8 cellular contexts compared by ENCODE assay signal in the genomic region with DNA sequence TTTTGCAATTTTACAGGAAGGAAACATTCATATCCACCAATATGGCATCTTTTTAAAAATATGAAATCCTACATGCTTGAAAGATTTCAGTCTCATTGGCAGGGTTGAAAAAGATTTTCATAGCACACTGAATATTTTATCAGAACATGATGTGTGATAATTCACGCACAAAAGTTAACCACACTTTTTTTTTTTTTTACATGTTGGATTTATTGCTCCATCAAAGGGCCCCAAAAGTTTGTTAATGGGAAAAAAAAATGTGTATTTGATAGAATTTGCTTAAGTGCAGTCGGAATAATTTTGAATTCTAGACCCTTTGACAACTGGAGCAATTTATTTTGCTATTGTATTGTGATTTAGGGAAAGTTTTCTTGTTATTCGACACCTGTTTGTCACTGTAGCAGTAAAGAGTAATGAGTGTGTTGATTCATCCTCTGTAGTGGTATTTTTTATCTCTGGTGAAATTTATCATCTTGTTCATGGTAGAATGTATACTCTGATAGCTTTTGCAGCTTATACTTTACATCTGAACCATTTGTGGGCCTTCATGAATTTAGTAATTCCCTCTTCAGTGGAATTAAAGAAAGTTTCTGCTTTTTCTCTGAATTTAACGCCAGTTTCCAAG. TPM values are rescaled to one million over a fixed set of nuclear protein-coding genes. Genes with fewer than 3 reads are reported as not detected.
DNase-seq lines count a peak whose midpoint lies in the region; ATAC-seq, FAIRE-seq and TF ChIP-seq lines count a peak whose summit lies in the region.

No MANE protein-coding gene starts in this region.

- no peak overlapping the region for H2AFZ ChIP-seq in K562 (ENCODE audit: low read depth, low read length)

- no peak for DNase-seq in heart right ventricle
- DNase-seq in Right ventricle myocardium inferior (ENCODE audit: missing footprints), result no peak
- DNase-seq in K562 (ENCODE audit: extremely low read depth in 1 of 4, low spot score in 3 of 4), result no peak
- no peak for DNase-seq in aorta
- DNase-seq in OCI-M1 (lab: John Stamatoyannopoulos, UW), result no peak

- H3K4me2 ChIP-seq in K562 (ENCODE audit: insufficient read depth, low read length), result no peak overlapping the region

- WGBS in heart right ventricle, 2 donors, result 75 to 79% methylated on average over 4 of the region's 4 CpGs
- WGBS in K562 (ENCODE audit: insufficient coverage, low coverage, missing lambda C conversion rate), result 5% methylated on average over 4 of the region's 4 CpGs
- WGBS in mesodermal cell (ENCODE audit: insufficient coverage in 2 of 2), 2 experiments, result 49 to 50% methylated on average over 3 of the region's 4 CpGs
- 74 to 77% methylated on average over 4 of the region's 4 CpGs for WGBS in aorta, 2 donors

- peak overlapping the region in 5 of 10 donors; percentile 16 to 67 (median 64) for H3K27ac ChIP-seq in heart right ventricle
- H3K27ac ChIP-seq in K562 (ENCODE audit: extremely low read depth, low read depth, low read length), result no peak overlapping the region
- no peak overlapping the region for H3K27ac ChIP-seq in mesodermal cell (ENCODE audit: low read depth, low read length, severe bottlenecking)
- no peak overlapping the region for H3K27ac ChIP-seq in aorta (ENCODE audit: low read depth in 1 of 2, low read length in 2 of 2)

- H3K4me3 ChIP-seq in heart right ventricle (peak overlapping the region in 8 of 10 donors; percentile 35 to 59 (median 56)), K562 (no peak overlapping the region), mesodermal cell (ENCODE audit: extremely low read depth, insufficient read depth, low read length, poor library complexity, severe bottlenecking) (peak overlapping the region; percentile 50), aorta (ENCODE audit: low read length in 2 of 2) (peak overlapping the region; percentile 92 to 96)

- H3K9me3 ChIP-seq in heart right ventricle (peaks cover 0 to 5% (median 0%) of the 10 kb centered on the region in 11 donors), K562 (replicated peaks; ENCODE audit: control insufficient read depth, insufficient read depth, low read depth, low read length) (no peaks in the 10 kb centered on the region), mesodermal cell (ENCODE audit: control insufficient read depth, low read length) (no peaks in the 10 kb centered on the region), aorta (ENCODE audit: control insufficient read depth, low read length) (no peaks in the 10 kb centered on the region)

- no peak for FAIRE-seq in K562 (lab: Jason Lieb, UNC)

- no peak for TF ChIP-seq RAD21 in K562 (CRISPR knock-in tag; conservative IDR thresholded peaks at IDR 0.05 in 1 of 2, IDR thresholded peaks at IDR 0.05 in 1 of 2)

- TF ChIP-seq POLR2A in K562 (conservative IDR thresholded peaks at IDR 0.05), result no peak

- intact Hi-C loops in heart right ventricle (cut with DNase I) (loop anchor here in 8 of 10 donors (5.0 to 10.0 kb wide), 11 partner anchors 37 to 112 kb away; partner anchors contain the start of gene CYP46A1 (in 2 of the 8)), Right ventricle myocardium inferior (cut with DNase I) (loop anchor here (5.0 kb wide), 1 partner anchor 42 kb away; no protein-coding TSS in a partner anchor), K562 (cut with micrococcal nuclease) (loop anchor here (10.0 kb wide), 1 partner anchor 81 kb away; no protein-coding TSS in a partner anchor), aorta (cut with DNase I) (loop anchor here (5.0 kb wide), 4 partner anchors 37 to 112 kb away; partner anchors contain the start of gene CYP46A1 (in 1 of the 2))

- H3K9ac ChIP-seq in K562 (ENCODE audit: insufficient read depth in 1 of 2, low read depth in 2 of 2, low read length in 2 of 2), result no peak overlapping the region

- no peaks in the 10 kb centered on the region for H3K9me1 ChIP-seq in K562 (ENCODE audit: control insufficient read depth, insufficient read depth, low read length)

- no peaks in the 10 kb centered on the region for H3K79me2 ChIP-seq in K562 (ENCODE audit: control insufficient read depth, insufficient read depth, low read length)

- H3K4me1 ChIP-seq in heart right ventricle, result peaks cover 3 to 50% (median 30%) of the 10 kb centered on the region in 9 donors
- H3K4me1 ChIP-seq in K562 (replicated peaks in 1 of 2; ENCODE audit: control insufficient read depth in 2 of 2, insufficient read depth in 2 of 2, low read length in 2 of 2), result peaks cover 0 to 14% of the 10 kb centered on the region in 2 experiments; a peak in 3 of 5 replicates
- peaks cover 6% of the 10 kb centered on the region for H3K4me1 ChIP-seq in mesodermal cell (ENCODE audit: control insufficient read depth, insufficient read depth, low read length, poor library complexity, severe bottlenecking)
- no peaks in the 10 kb centered on the region for H3K4me1 ChIP-seq in aorta (ENCODE audit: control insufficient read depth in 1 of 2, insufficient read depth in 2 of 2, low read length in 2 of 2)

- H3K36me3 ChIP-seq in heart right ventricle (no peaks in the 10 kb centered on the region), K562 (ENCODE audit: control insufficient read depth, insufficient read depth, low read length) (no peaks in the 10 kb centered on the region), mesodermal cell (ENCODE audit: control insufficient read depth, insufficient read depth, low read length) (no peaks in the 10 kb centered on the region), aorta (ENCODE audit: control insufficient read depth in 1 of 2, insufficient read depth in 2 of 2, low read length in 1 of 2) (no peaks in the 10 kb centered on the region)

- H3K27me3 ChIP-seq in heart right ventricle (peaks cover 0 to 46% (median 0%) of the 10 kb centered on the region in 7 donors), K562 (ENCODE audit: control insufficient read depth in 2 of 2, insufficient read depth in 2 of 2, low read length in 2 of 2) (peaks cover 3 to 4% of the 10 kb centered on the region in 2 experiments; a peak in 2 of 5 replicates), aorta (ENCODE audit: control insufficient read depth in 1 of 2, insufficient read depth in 2 of 2, low read length in 1 of 2) (no peaks in the 10 kb centered on the region)

- TF ChIP-seq EP300 in K562 (IDR thresholded peaks at IDR 0.05; ENCODE audit: low read length), result no peak

- no peak for TF ChIP-seq CTCF in heart right ventricle (IDR thresholded peaks at IDR 0.05)
- TF ChIP-seq CTCF in K562 (IDR thresholded peaks at IDR 0.05 in 2 of 3, conservative IDR thresholded peaks at IDR 0.05 in 1 of 3; ENCODE audit: insufficient read depth in 2 of 3, low read depth in 1 of 3, low read length in 3 of 3), result no peak

- BruUV-seq in K562 (replicated peaks; lab: Mats Ljungman, UMichigan), result no TSS peak

- CTCF ChIA-PET in K562 (lab: Yijun Ruan, JAX; ENCODE audit: low intra/inter-chr PET ratio), result interaction anchor here (0.7 kb wide), 1 partner anchor 147 kb away, joined by 3 read pairs; no protein-coding TSS in a partner anchor

- in situ Hi-C loops in K562 (cut with MboI), result no loop called here

- POLR2A ChIA-PET in K562 (lab: Yijun Ruan, JAX), result interaction anchor here (1.3 kb wide), 1 partner anchor 14 kb away, joined by 4 read pairs; no protein-coding TSS in a partner anchor

- ATAC-seq in heart right ventricle (no peak), Right ventricle myocardium inferior (no peak), K562 (no peak), aorta (ENCODE audit: low FRiP score) (no peak), GM21390 (IDR thresholded peaks at IDR 0.05; ENCODE audit: unreplicated experiment) (no peak), GM19023 (IDR thresholded peaks at IDR 0.05; ENCODE audit: unreplicated experiment) (no peak)

- H4K20me1 ChIP-seq in K562 (replicated peaks; ENCODE audit: control insufficient read depth, insufficient read depth, low read length), result no peaks in the 10 kb centered on the region

TF ChIP-seq in K562, 482 proteins besides CTCF, POLR2A, EP300 and RAD21 (continues in another document):
- TF ChIP-seq CBX2 (IDR thresholded peaks at IDR 0.05; ENCODE audit: insufficient read depth, low read length, poor library complexity, severe bottlenecking) (peak; percentile 93), CBX8 (IDR thresholded peaks at IDR 0.05; ENCODE audit: borderline replicate concordance, extremely low read depth, low read depth, low read length, poor library complexity, severe bottlenecking) (peak; percentile 82), CBX5 (IDR thresholded peaks at IDR 0.05; ENCODE audit: borderline replicate concordance, low read depth) (no peak)

RNA-seq across cellular contexts. Expression of gene EML1, which starts 1.1 kb away (rescaled TPM):
- total RNA-seq in heart right ventricle, result 10 to 100 TPM; 28.6 to 49.2 (median 36.3) TPM
- 10 to 100 TPM in 1 of 2 donors, 1 to 10 TPM in 1; 9.1 to 11.0 TPM for polyA plus RNA-seq in heart right ventricle
- 49.6 TPM for total RNA-seq in Right ventricle myocardium inferior
- total RNA-seq in K562 (2011; cell fraction: chromatin; rRNA removed; ENCODE audit: low replicate concordance), result 0.35 and 0.67 TPM in 2 replicates
- 0.66 TPM in 1 of 2 replicates, not detected in the other for total RNA-seq in K562 (2011; cell fraction: nucleolus; rRNA removed)
- total RNA-seq in K562 (2011; cell fraction: nucleoplasm; rRNA removed), result 0.31 and 0.73 TPM in 2 replicates
- total RNA-seq in K562 (2014; rRNA removed), result 0.12 TPM in 1 of 2 replicates, not detected in the other
- total RNA-seq in K562 (2014; rRNA removed; fragmentation: Illumina TruSeq; extraction: Trizol), result 0.13 and 0.29 TPM in 2 replicates
- 0.11 and 0.14 TPM in 2 replicates for total RNA-seq in K562 (2015; rRNA removed; fragmentation: Illumina TruSeq; extraction: Trizol)
- 0.25 and 0.35 TPM in 2 replicates for total RNA-seq in K562 (2021)
- polyA plus RNA-seq in K562 (2011; rRNA removed), result 0.07 and 0.16 TPM in 2 replicates
- polyA plus RNA-seq in K562 (2011; cell fraction: cytosol; rRNA removed), result 0.01 and 0.38 TPM in 2 replicates
- polyA plus RNA-seq in K562 (2011; cell fraction: nucleus; rRNA removed), result 0.34 TPM in 2 replicates
- polyA plus RNA-seq in K562 (2012), result 0.05 and 0.39 TPM in 2 replicates
- polyA plus RNA-seq in K562 (2014; fragmentation: Illumina TruSeq; extraction: Trizol), result 0.06 and 0.07 TPM in 2 replicates
- polyA plus RNA-seq in K562 (2014; fragmentation: Nextera tagmentation; extraction: Ambion mirVana), result under 1 TPM in 1 of 2 experiments, not detected in 1; 0.01 TPM
- 0.03 and 0.77 TPM in 2 replicates for polyA plus RNA-seq in K562 (2014; rRNA removed)
- polyA minus RNA-seq in K562 (2011; rRNA and poly(A)+ RNA removed), result 1.0 TPM in 1 of 2 replicates, not detected in the other
- polyA minus RNA-seq in K562 (2011; cell fraction: cytosol; rRNA and poly(A)+ RNA removed), result 1.8 TPM in 1 of 2 replicates, not detected in the other
- polyA minus RNA-seq in K562 (2011; cell fraction: nucleus; rRNA and poly(A)+ RNA removed), result 0.56 and 0.94 TPM in 2 replicates
- 15.1 TPM for polyA plus RNA-seq in mesodermal cell (2013, experiment 1 of 2)
- polyA plus RNA-seq in mesodermal cell (2013, experiment 2 of 2), result 15.4 TPM
- 10 to 100 TPM; 45.9 to 62.0 TPM for total RNA-seq in aorta
- polyA plus RNA-seq in aorta, result 10 to 100 TPM in 1 of 2 donors, 1 to 10 TPM in 1; 4.8 to 27.4 TPM

Comparison
In these comparisons a context has a peak if more than half of its experiments do, and no peak if none do; other contexts are left out.
1. RNA of gene EML1, which starts 1.1 kb away (total RNA-seq): 45.9 to 62.0 TPM in aorta, 49.6 TPM in Right ventricle myocardium inferior (single experiment) and 28.6 to 49.2 TPM in heart right ventricle; 0.11 to 0.73 TPM in K562; every median in the first group is over 10 times any median in the second.